Comparison of ENCODE assay signal across 24 cellular contexts in the genomic region with DNA sequence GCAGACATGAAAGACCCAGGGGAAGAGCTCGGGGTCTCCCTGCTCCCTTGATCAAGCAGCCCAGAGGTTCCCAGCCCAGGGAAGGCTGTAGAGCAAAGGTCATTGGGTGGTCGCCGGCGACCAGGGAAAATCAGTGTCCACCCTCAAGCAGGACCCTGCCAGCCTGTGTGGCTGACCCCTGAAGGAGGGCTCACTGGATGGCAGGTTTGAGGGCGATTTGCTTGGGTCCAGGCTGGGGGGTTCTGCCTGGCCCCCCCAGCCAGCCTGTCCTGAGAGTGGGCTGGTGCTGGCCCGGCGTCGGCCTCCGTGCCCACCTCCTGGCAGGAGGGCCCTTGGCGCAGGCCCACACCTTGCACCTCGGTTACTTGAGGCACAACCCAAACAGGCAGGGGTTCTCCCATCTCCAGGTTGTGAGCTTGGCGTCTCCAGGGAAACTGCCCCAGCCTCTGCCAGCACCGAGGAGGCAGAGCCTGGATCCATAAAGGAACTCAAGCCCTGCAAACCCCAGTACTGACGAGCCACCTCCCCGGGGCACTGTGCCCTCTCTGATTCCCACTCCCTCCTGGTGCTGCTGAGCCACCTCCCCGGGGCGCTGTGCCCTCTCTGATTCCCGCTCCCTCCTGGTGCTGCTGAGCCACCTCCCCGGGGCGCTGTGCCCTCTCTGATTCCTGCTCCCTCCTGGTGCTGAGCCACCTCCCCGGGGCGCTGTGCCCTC.
"Had no signal": no experiment of that assay in that cellular context is flagged by ENCODE, and none has a peak within 500 bp of the region (broad histone marks: within the 10 kb centered on the region; RNA-seq: fewer than 3 reads in every experiment).

No MANE protein-coding gene starts in this region.

- H3K9me3 Mint-ChIP-seq: activated CD4-positive, alpha-beta T cell treated with anti-CD3 and anti-CD28 coated beads, Interleukin-2, amount 10 ng/mL, durations not matched to agents 7 days and 5 days; activated naive CD4-positive, alpha-beta T cell treated with anti-CD3 and anti-CD28 coated beads for 36 hours; activated naive CD8-positive, alpha-beta T cell treated with anti-CD3 and anti-CD28 coated beads, Interleukin-2, amount 10 ng/mL, durations not matched to agents 7 days and 5 days; activated T-cell treated with anti-CD3 and anti-CD28 coated beads, Interleukin-2, amount 50 U/mL, for 4 hours; activated T-helper 2 cell treated with anti-CD3 and anti-CD28 coated beads, Interferon-gamma antibody, Interleukin-2, Interleukin-4, amounts not matched to agents 10 μg/mL and 5 μg/mL and 100 μg/mL, durations not matched to agents 14 hours and 24 hours and 36 hours; naive thymus-derived CD4-positive, alpha-beta T cell; stimulated activated memory B cell treated with anti-CD40 and anti-IgM and Interleukin-4, amounts not matched to agents 10 μg/mL and 1 μg/mL and 100 μg/mL, for 72 hours had no signal

- H3K36me3 Mint-ChIP-seq: activated naive CD8-positive, alpha-beta T cell treated with anti-CD3 and anti-CD28 coated beads, Interleukin-2, amount 10 ng/mL, durations not matched to agents 7 days and 5 days; naive thymus-derived CD4-positive, alpha-beta T cell; stimulated activated memory B cell treated with anti-CD40 and anti-IgM and Interleukin-4, amounts not matched to agents 10 μg/mL and 1 μg/mL and 100 μg/mL, for 72 hours had no signal

- H3K4me3 Mint-ChIP-seq: activated CD4-positive, alpha-beta T cell treated with anti-CD3 and anti-CD28 coated beads, Interleukin-2, amount 10 ng/mL, durations not matched to agents 7 days and 5 days; activated naive CD4-positive, alpha-beta T cell treated with anti-CD3 and anti-CD28 coated beads for 36 hours; activated naive CD8-positive, alpha-beta T cell treated with anti-CD3 and anti-CD28 coated beads, Interleukin-2, amount 10 ng/mL, durations not matched to agents 7 days and 5 days; activated T-cell treated with anti-CD3 and anti-CD28 coated beads, Interleukin-2, amount 50 U/mL, for 4 hours; naive thymus-derived CD4-positive, alpha-beta T cell; stimulated activated memory B cell treated with anti-CD40 and anti-IgM and Interleukin-4, amounts not matched to agents 10 μg/mL and 1 μg/mL and 100 μg/mL, for 72 hours had no signal

- DNase-seq: activated CD4-positive, alpha-beta T cell treated with anti-CD3 and anti-CD28 coated beads, Interleukin-2, amount 10 ng/mL, durations not matched to agents 7 days and 5 days; activated CD4-positive, CD25-positive, alpha-beta regulatory T cell treated with anti-CD3 and anti-CD28 coated beads, Interleukin-2, amount 50 U/mL, for 72 hours; activated CD8-positive, alpha-beta memory T cell treated with anti-CD3 and anti-CD28 coated beads, Interleukin-2, amount 50 U/mL, for 4 hours; activated naive CD4-positive, alpha-beta T cell treated with anti-CD3 and anti-CD28 coated beads for 36 hours; activated naive CD8-positive, alpha-beta T cell treated with anti-CD3 and anti-CD28 coated beads, Interleukin-2, amount 10 ng/mL, durations not matched to agents 7 days and 5 days; activated T-cell treated with anti-CD3 and anti-CD28 coated beads, Interleukin-2, amount 50 U/mL, for 4 hours; amniotic stem cell; cerebellar nuclear complex; hypothalamus; naive thymus-derived CD4-positive, alpha-beta T cell; pancreas; right cardiac atrium; small intestine; stimulated activated CD4-positive, alpha-beta T cell treated with anti-CD3 and anti-CD28 coated beads, Interleukin-15, amount 100 ng/mL, for 24 hours; transverse colon had no signal

- H3K27ac ChIP-seq: epithelial cell of prostate, gastroesophageal sphincter, neutrophil, pancreas, transverse colon had no signal

- H3K27ac Mint-ChIP-seq: activated CD4-positive, alpha-beta T cell treated with anti-CD3 and anti-CD28 coated beads, Interleukin-2, amount 10 ng/mL, durations not matched to agents 7 days and 5 days; activated naive CD4-positive, alpha-beta T cell treated with anti-CD3 and anti-CD28 coated beads for 36 hours; activated naive CD8-positive, alpha-beta T cell treated with anti-CD3 and anti-CD28 coated beads, Interleukin-2, amount 10 ng/mL, durations not matched to agents 7 days and 5 days; activated T-helper 2 cell treated with anti-CD3 and anti-CD28 coated beads, Interferon-gamma antibody, Interleukin-2, Interleukin-4, amounts not matched to agents 10 μg/mL and 5 μg/mL and 100 μg/mL, durations not matched to agents 14 hours and 24 hours and 36 hours; naive thymus-derived CD4-positive, alpha-beta T cell; stimulated activated memory B cell treated with anti-CD40 and anti-IgM and Interleukin-4, amounts not matched to agents 10 μg/mL and 1 μg/mL and 100 μg/mL, for 72 hours had no signal

- H3K4me1 ChIP-seq: pancreas, transverse colon had no signal

- H3K9me3 ChIP-seq: gastroesophageal sphincter, neutrophil, pancreas, transverse colon had no signal

- FAIRE-seq: bronchial epithelial cell, keratinocyte, pancreas, small intestine, urothelium cell line had no signal

- H3K4me1 Mint-ChIP-seq: activated CD4-positive, alpha-beta T cell treated with anti-CD3 and anti-CD28 coated beads, Interleukin-2, amount 10 ng/mL, durations not matched to agents 7 days and 5 days; activated naive CD8-positive, alpha-beta T cell treated with anti-CD3 and anti-CD28 coated beads, Interleukin-2, amount 10 ng/mL, durations not matched to agents 7 days and 5 days; naive thymus-derived CD4-positive, alpha-beta T cell; stimulated activated memory B cell treated with anti-CD40 and anti-IgM and Interleukin-4, amounts not matched to agents 10 μg/mL and 1 μg/mL and 100 μg/mL, for 72 hours had no signal

- H3K27me3 Mint-ChIP-seq: activated CD4-positive, alpha-beta T cell treated with anti-CD3 and anti-CD28 coated beads, Interleukin-2, amount 10 ng/mL, durations not matched to agents 7 days and 5 days; activated naive CD8-positive, alpha-beta T cell treated with anti-CD3 and anti-CD28 coated beads, Interleukin-2, amount 10 ng/mL, durations not matched to agents 7 days and 5 days had no signal

- H3K4me3 ChIP-seq: gastroesophageal sphincter, lung, pancreas, transverse colon had no signal

- H3K36me3 ChIP-seq: gastroesophageal sphincter, neutrophil, pancreas, transverse colon had no signal

- ATAC-seq: activated T-cell treated with anti-CD3 and anti-CD28 coated beads, Interleukin-2, amount 50 U/mL, for 4 hours; gastroesophageal sphincter; naive thymus-derived CD4-positive, alpha-beta T cell; pancreas; stimulated activated memory B cell treated with anti-CD40 and anti-IgM and Interleukin-4, amounts not matched to agents 10 μg/mL and 1 μg/mL and 100 μg/mL, for 72 hours had no signal
